Comparison of ENCODE assay signal across 19 cellular contexts in genomic region chr6:3328145-3328544, GRCh38.
DNase-seq lines count a peak whose midpoint lies in the region; ATAC-seq and TF ChIP-seq lines count a peak whose summit lies in the region.
"Had no signal": no experiment of that assay in that cellular context is flagged by ENCODE, and none has a peak within 500 bp of the region (broad histone marks: within the 10 kb centered on the region; RNA-seq: fewer than 3 reads in every experiment).

No MANE protein-coding gene starts in this region.

- peaks cover 3% of the 10 kb centered on the region for H3F3A ChIP-seq in PC-3 (ENCODE audit: low read length, unreplicated experiment)

- H3K36me3 Mint-ChIP-seq in stimulated activated effector memory CD8-positive, alpha-beta T cell treated with anti-CD3 and anti-CD28 coated beads, Interleukin-12 subunit alpha, Interleukin-12 subunit beta, amount 100 ng/mL, for 72 hours: no peaks in the 10 kb centered on the region

- H3K4me1 ChIP-seq in PC-3 (ENCODE audit: insufficient read depth, low read length) (peaks cover 45% of the 10 kb centered on the region), skeletal muscle satellite cell (ENCODE audit: control insufficient read depth, insufficient read depth, low read length) (peaks cover 35% of the 10 kb centered on the region)

- POLR2A ChIA-PET in PC-3 (lab: Charles Lee; ENCODE audit: unreplicated experiment): interaction anchor here (0.6 kb wide), 1 partner anchor 37 kb away, joined by 5 read pairs; no protein-coding TSS in a partner anchor

- no peaks in the 10 kb centered on the region for H3K9me3 ChIP-seq in PC-3 (ENCODE audit: low read length)
- no peaks in the 10 kb centered on the region for H3K9me3 ChIP-seq in skeletal muscle satellite cell (replicated peaks; ENCODE audit: low read length)

- no peak overlapping the region for H3K27ac Mint-ChIP-seq in stimulated activated effector memory CD8-positive, alpha-beta T cell treated with anti-CD3 and anti-CD28 coated beads, Interleukin-12 subunit alpha, Interleukin-12 subunit beta, amount 100 ng/mL, for 72 hours
- H3K27ac Mint-ChIP-seq: CD4-positive, alpha-beta T cell; progenitor cell of endocrine pancreas had no signal

- H3K4me2 ChIP-seq in PC-3 (ENCODE audit: low read length) (peak overlapping the region; percentile 70), skeletal muscle satellite cell (ENCODE audit: low read length) (peak overlapping the region; percentile 44)

- no peaks in the 10 kb centered on the region for H4K20me1 ChIP-seq in PC-3 (ENCODE audit: low read length)

- DNase-seq in PC-3: peak; percentile 93
- DNase-seq in astrocyte of the spinal cord (ENCODE audit: low read depth, low spot score): peak; percentile 62
- peak; percentile 93 for DNase-seq in foreskin melanocyte
- DNase-seq in OCI-M1 (lab: John Stamatoyannopoulos, UW): no peak
- DNase-seq in NCI-H1105 treated with DMSO at 0.1 percent for 48 hours (lab: John Stamatoyannopoulos, UW): no peak
- no peak for DNase-seq in cerebellar nuclear complex (lab: John Stamatoyannopoulos, UW)
- DNase-seq in stimulated activated effector memory CD8-positive, alpha-beta T cell treated with anti-CD3 and anti-CD28 coated beads, Interleukin-12 subunit alpha, Interleukin-12 subunit beta, amount 100 ng/mL, for 72 hours (ENCODE audit: low spot score in 2 of 2): no peak
- DNase-seq: activated CD4-positive, alpha-beta T cell treated with anti-CD3 and anti-CD28 coated beads, Interleukin-2, amount 50 U/mL, for 1 hour; activated effector memory CD4-positive, alpha-beta T cell treated with anti-CD3 and anti-CD28 coated beads, Interleukin-2, amount 50 U/mL, for 16 hours; CD4-positive, alpha-beta T cell; DND-41; Karpas-422; mesenchymal stem cell; naive thymus-derived CD4-positive, alpha-beta T cell; NCI-H2107; NCI-H526 treated with DMSO at 0.1 percent for 48 hours; SHP77 had no signal

- H3K9me2 ChIP-seq in PC-3 (replicated peaks; ENCODE audit: low read length): no peaks in the 10 kb centered on the region

- H3K9me3 Mint-ChIP-seq in stimulated activated effector memory CD8-positive, alpha-beta T cell treated with anti-CD3 and anti-CD28 coated beads, Interleukin-12 subunit alpha, Interleukin-12 subunit beta, amount 100 ng/mL, for 72 hours: no peaks in the 10 kb centered on the region
- H3K9me3 Mint-ChIP-seq: CD4-positive, alpha-beta T cell; naive thymus-derived CD4-positive, alpha-beta T cell had no signal

- H3K36me3 ChIP-seq in PC-3 (ENCODE audit: low read depth, low read length) (no peaks in the 10 kb centered on the region), skeletal muscle satellite cell (ENCODE audit: insufficient read depth, low read length) (no peaks in the 10 kb centered on the region)

- H3K9ac ChIP-seq in PC-3 (ENCODE audit: low read length) (peak overlapping the region; percentile 73), skeletal muscle satellite cell (ENCODE audit: low read depth, low read length) (peak overlapping the region; percentile 5)

- intact Hi-C loops in PC-3 (cut with micrococcal nuclease): no loop called here

- H3K4me3 ChIP-seq in PC-3 (ENCODE audit: low read length) (no peak overlapping the region), astrocyte of the spinal cord (ENCODE audit: low read depth, low read length) (no peak overlapping the region), skeletal muscle satellite cell (ENCODE audit: low read length) (no peak overlapping the region)

- peak; percentile 93 for ATAC-seq in PC-3
- ATAC-seq in stimulated activated effector memory CD8-positive, alpha-beta T cell treated with anti-CD3 and anti-CD28 coated beads, Interleukin-12 subunit alpha, Interleukin-12 subunit beta, amount 100 ng/mL, for 72 hours: no peak
- ATAC-seq: naive thymus-derived CD4-positive, alpha-beta T cell had no signal

- H3K4me3 Mint-ChIP-seq in stimulated activated effector memory CD8-positive, alpha-beta T cell treated with anti-CD3 and anti-CD28 coated beads, Interleukin-12 subunit alpha, Interleukin-12 subunit beta, amount 100 ng/mL, for 72 hours: no peak overlapping the region
- H3K4me3 Mint-ChIP-seq: CD4-positive, alpha-beta T cell; naive thymus-derived CD4-positive, alpha-beta T cell had no signal

- H2AFZ ChIP-seq in PC-3 (ENCODE audit: low read length): 0 out of 2 replicates have a peak overlapping the region, but pooled peaks have one; percentile 19

- in situ Hi-C loops in astrocyte of the spinal cord (cut with HindIII; ENCODE audit: low sequenced_read_pairs): no loop called here

- no peaks in the 10 kb centered on the region for H3K27me3 ChIP-seq in PC-3 (ENCODE audit: low read length)
- H3K27me3 ChIP-seq in skeletal muscle satellite cell (ENCODE audit: control insufficient read depth, insufficient read depth, low read length): peaks cover 3% of the 10 kb centered on the region

- H3K27ac ChIP-seq in PC-3 (ENCODE audit: low read length): peak overlapping the region; percentile 93

- BruUV-seq in PC-3 (replicated peaks; lab: Mats Ljungman, UMichigan): no TSS peak

- TF ChIP-seq CTCF in PC-3 (conservative IDR thresholded peaks at IDR 0.05; ENCODE audit: low read depth, low read length): no peak
- TF ChIP-seq CTCF in astrocyte of the spinal cord (IDR thresholded peaks at IDR 0.05; ENCODE audit: low read depth, low read length): no peak

- H3K4me1 Mint-ChIP-seq in stimulated activated effector memory CD8-positive, alpha-beta T cell treated with anti-CD3 and anti-CD28 coated beads, Interleukin-12 subunit alpha, Interleukin-12 subunit beta, amount 100 ng/mL, for 72 hours: peaks cover 21% of the 10 kb centered on the region

- CTCF ChIA-PET in PC-3 (lab: Charles Lee): interaction anchor here (0.8 kb wide), 1 partner anchor 129 kb away, joined by 3 read pairs; the partner anchor contains the start of gene SLC22A23

- no peaks in the 10 kb centered on the region for H3K79me2 ChIP-seq in PC-3 (ENCODE audit: low read length)

Comparison
In these comparisons a context has a peak if more than half of its experiments do, and no peak if none do; other contexts are left out.
1. DNase-seq: peak in PC-3 (single experiment), astrocyte of the spinal cord (single experiment) and foreskin melanocyte (single experiment); none in OCI-M1 (single experiment), NCI-H1105 treated with DMSO at 0.1 percent for 48 hours (single experiment), cerebellar nuclear complex (0 of 2) and stimulated activated effector memory CD8-positive, alpha-beta T cell treated with anti-CD3 and anti-CD28 coated beads, Interleukin-12 subunit alpha, Interleukin-12 subunit beta, amount 100 ng/mL, for 72 hours (0 of 2).